In genomic region chrY:15059478-15059877, GRCh38 we compare ENCODE assay signal across 27 cellular contexts.
"Had no signal": no experiment of that assay in that cellular context is flagged by ENCODE, and none has a peak within 500 bp of the region (broad histone marks: within the 10 kb centered on the region; RNA-seq: fewer than 3 reads in every experiment).

No MANE protein-coding gene starts in this region.

- H3K27ac ChIP-seq: left lung, ovary, skin epidermis, stomach, suprapubic skin, thoracic aorta, tibial artery, uterus had no signal

- H3K9me3 ChIP-seq: left lung, mucosa of descending colon, ovary, stomach, suprapubic skin, thoracic aorta, tibial artery, uterus had no signal

- DNase-seq: hippocampal formation; kidney; left colon; left lung; midbrain; mucosa of descending colon; naive thymus-derived CD4-positive, alpha-beta T cell; ovary; retina; right cardiac atrium; stimulated activated CD4-positive, alpha-beta T cell treated with anti-CD3 and anti-CD28 coated beads, Interleukin-12 subunit alpha, Interleukin-12 subunit beta, amount 100 ng/mL, for 4 hours; stimulated activated CD4-positive, alpha-beta T cell treated with anti-CD3 and anti-CD28 coated beads, Interleukin-15, amount 100 ng/mL, for 24 hours; stimulated activated CD4-positive, alpha-beta T cell treated with anti-CD3 and anti-CD28 coated beads, Interleukin-2, amount 100 ng/mL, for 24 hours; stimulated activated CD4-positive, alpha-beta T cell treated with anti-CD3 and anti-CD28 coated beads, Interleukin-4, amount 100 ng/mL, for 1 hour; stimulated activated naive B cell treated with anti-CD40 and anti-IgM and Interleukin-4, amounts not matched to agents 10 μg/mL and 1 μg/mL and 100 μg/mL, for 72 hours; stimulated activated naive CD8-positive, alpha-beta T cell treated with anti-CD3 and anti-CD28 coated beads, Interleukin-15, Interleukin-2, amounts not matched to agents 100 U/mL and 50 U/mL, for 24 hours; stomach; tibial artery; uterus had no signal

- H3K36me3 ChIP-seq: left lung, ovary, stomach, suprapubic skin, thoracic aorta, tibial artery, uterus had no signal

- H3K4me3 ChIP-seq: left lung, lung, mucosa of descending colon, ovary, skin epidermis, stomach, suprapubic skin, thoracic aorta, tibial artery, uterus had no signal

- H3K4me1 Mint-ChIP-seq: naive thymus-derived CD4-positive, alpha-beta T cell; stimulated activated naive B cell treated with anti-CD40 and anti-IgM and Interleukin-4, amounts not matched to agents 10 μg/mL and 1 μg/mL and 100 μg/mL, for 72 hours had no signal

- H3K9me3 Mint-ChIP-seq: naive thymus-derived CD4-positive, alpha-beta T cell; natural killer cell treated with Interleukin-12 subunit alpha and Interleukin-12 subunit beta and Interleukin-15 and Interleukin-18, amount 100 ng/mL, for 72 hours; type B pancreatic cell had no signal

- H3K36me3 Mint-ChIP-seq: naive thymus-derived CD4-positive, alpha-beta T cell; natural killer cell treated with Interleukin-12 subunit alpha and Interleukin-12 subunit beta and Interleukin-15 and Interleukin-18, amount 100 ng/mL, for 72 hours; stimulated activated naive B cell treated with anti-CD40 and anti-IgM and Interleukin-4, amounts not matched to agents 10 μg/mL and 1 μg/mL and 100 μg/mL, for 72 hours; type B pancreatic cell had no signal

- H3K27me3 Mint-ChIP-seq: naive thymus-derived CD4-positive, alpha-beta T cell; natural killer cell treated with Interleukin-12 subunit alpha and Interleukin-12 subunit beta and Interleukin-15 and Interleukin-18, amount 100 ng/mL, for 72 hours; progenitor cell of endocrine pancreas; stimulated activated naive B cell treated with anti-CD40 and anti-IgM and Interleukin-4, amounts not matched to agents 10 μg/mL and 1 μg/mL and 100 μg/mL, for 72 hours; type B pancreatic cell had no signal

- H3K4me1 ChIP-seq: left lung, stomach, suprapubic skin, tibial artery, uterus had no signal

- H3K27me3 ChIP-seq: left lung, ovary, stomach, suprapubic skin, tibial artery, uterus had no signal

- H3K27ac Mint-ChIP-seq: naive thymus-derived CD4-positive, alpha-beta T cell; natural killer cell treated with Interleukin-12 subunit alpha and Interleukin-12 subunit beta and Interleukin-15 and Interleukin-18, amount 100 ng/mL, for 72 hours; progenitor cell of endocrine pancreas; stimulated activated naive B cell treated with anti-CD40 and anti-IgM and Interleukin-4, amounts not matched to agents 10 μg/mL and 1 μg/mL and 100 μg/mL, for 72 hours; type B pancreatic cell had no signal

- H3K4me3 Mint-ChIP-seq: naive thymus-derived CD4-positive, alpha-beta T cell; natural killer cell treated with Interleukin-12 subunit alpha and Interleukin-12 subunit beta and Interleukin-15 and Interleukin-18, amount 100 ng/mL, for 72 hours; stimulated activated naive B cell treated with anti-CD40 and anti-IgM and Interleukin-4, amounts not matched to agents 10 μg/mL and 1 μg/mL and 100 μg/mL, for 72 hours; type B pancreatic cell had no signal

- ATAC-seq: left colon; left lung; mucosa of descending colon; naive thymus-derived CD4-positive, alpha-beta T cell; natural killer cell treated with Interleukin-12 subunit alpha and Interleukin-12 subunit beta and Interleukin-15 and Interleukin-18, amount 100 ng/mL, for 72 hours; right cardiac atrium; sciatic nerve; stimulated activated naive B cell treated with anti-CD40 and anti-IgM and Interleukin-4, amounts not matched to agents 10 μg/mL and 1 μg/mL and 100 μg/mL, for 72 hours; stimulated activated naive CD8-positive, alpha-beta T cell treated with anti-CD3 and anti-CD28 coated beads, Interleukin-15, Interleukin-2, amounts not matched to agents 100 U/mL and 50 U/mL, for 24 hours had no signal
